15 cellular contexts compared by ENCODE assay signal in the genomic region with DNA sequence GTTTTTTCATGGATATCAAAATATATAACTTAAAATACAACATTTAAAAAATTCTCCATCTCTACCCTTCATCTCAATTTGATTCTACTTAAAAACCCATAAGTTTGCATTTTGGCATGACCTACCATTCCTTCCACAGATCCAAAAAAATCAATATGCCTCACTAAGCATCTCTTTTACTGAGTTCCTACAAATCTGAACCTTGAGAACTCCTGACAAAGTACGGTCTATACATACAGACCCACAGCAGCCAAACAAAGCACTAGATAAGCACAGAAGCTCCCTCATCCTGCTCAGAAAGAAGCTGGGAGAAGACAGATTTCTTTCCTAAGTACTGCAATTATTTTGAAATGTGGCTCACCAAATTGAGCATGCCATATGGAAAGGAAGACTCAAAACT.
DNase-seq lines count a peak whose midpoint lies in the region; ATAC-seq and TF ChIP-seq lines count a peak whose summit lies in the region.
"Had no signal": no experiment of that assay in that cellular context is flagged by ENCODE, and none has a peak within 500 bp of the region (broad histone marks: within the 10 kb centered on the region; RNA-seq: fewer than 3 reads in every experiment).

No MANE protein-coding gene starts in this region.

- no peak for TF ChIP-seq RAD21 in liver (IDR thresholded peaks at IDR 0.05)

- H3K9me3 ChIP-seq in HUES48 (ENCODE audit: control insufficient read depth, insufficient read depth, low read length) (no peaks in the 10 kb centered on the region), liver (ENCODE audit: control insufficient read depth in 4 of 4, low read length in 3 of 4) (no peaks in the 10 kb centered on the region)
- H3K9me3 ChIP-seq: BLaER1, HAP-1 had no signal

- ATAC-seq in GM19463 (IDR thresholded peaks at IDR 0.05; ENCODE audit: unreplicated experiment) (no peak), HG03045 (IDR thresholded peaks at IDR 0.05; ENCODE audit: unreplicated experiment) (no peak)

- H3K36me3 ChIP-seq in HUES48 (ENCODE audit: control insufficient read depth, insufficient read depth, low read length) (no peaks in the 10 kb centered on the region), liver (ENCODE audit: control insufficient read depth in 4 of 4, insufficient read depth in 3 of 4, low read depth in 1 of 4, low read length in 3 of 4) (no peaks in the 10 kb centered on the region)
- H3K36me3 ChIP-seq: BLaER1, HAP-1 had no signal

- TF ChIP-seq CTCF in liver (IDR thresholded peaks at IDR 0.05; ENCODE audit: low read depth, low read length, missing input control) = no peak

- H3K27ac ChIP-seq in HUES48 (ENCODE audit: low read depth, low read length) (peak overlapping the region; percentile 10), liver (ENCODE audit: low read depth in 1 of 2, low read length in 2 of 2) (peak overlapping the region; percentile 14 to 28)
- H3K27ac ChIP-seq: BLaER1, GM23248 had no signal

- H3K4me3 ChIP-seq in HUES48 (ENCODE audit: low read depth, low read length) (no peak overlapping the region), liver (ENCODE audit: low read depth in 1 of 3, low read length in 3 of 3) (no peak overlapping the region)
- H3K4me3 ChIP-seq: BLaER1, GM23248, HAP-1 had no signal

- peak; percentile 16 for DNase-seq in NCI-H2227 (lab: John Stamatoyannopoulos, UW; ENCODE audit: unreplicated experiment)
- DNase-seq in NCI-H2227 treated with DMSO at 0.1 percent for 48 hours (lab: John Stamatoyannopoulos, UW) = no peak
- DNase-seq in NCI-H2081 (lab: John Stamatoyannopoulos, UW) = no peak
- DNase-seq: 8988T; CD4-positive, alpha-beta memory T cell; DMS79 treated with DMSO at 0.1 percent for 48 hours; GF-D8; GM23248; IMR-90 had no signal

- H3K4me1 ChIP-seq in HUES48 (ENCODE audit: control insufficient read depth, insufficient read depth, low read length) = no peaks in the 10 kb centered on the region
- H3K4me1 ChIP-seq in liver (ENCODE audit: control insufficient read depth in 4 of 4, insufficient read depth in 4 of 4, low read length in 3 of 4) = peaks cover 1 to 25% (median 10%) of the 10 kb centered on the region in 4 donors
- H3K4me1 ChIP-seq: BLaER1, HAP-1 had no signal

- H3K27me3 ChIP-seq in HUES48 (ENCODE audit: control insufficient read depth, insufficient read depth, low read length) (no peaks in the 10 kb centered on the region), liver (ENCODE audit: control insufficient read depth in 4 of 4, insufficient read depth in 4 of 4, low read length in 3 of 4) (no peaks in the 10 kb centered on the region)
- H3K27me3 ChIP-seq: BLaER1 had no signal

- WGBS in liver = 82% methylated on average over 1 of the region's 1 CpG

- H3K9ac ChIP-seq in HUES48 (ENCODE audit: low read depth, low read length) (no peak overlapping the region), liver (ENCODE audit: low read depth in 1 of 2, low read length in 2 of 2) (no peak overlapping the region)
- H3K9ac ChIP-seq: BLaER1, GM23248 had no signal

TF ChIP-seq in liver, 16 proteins besides CTCF, POLR2A, EP300 and RAD21:
- TF ChIP-seq EGR1 (IDR thresholded peaks at IDR 0.05; ENCODE audit: low read depth in 2 of 2) = no peak
- TF ChIP-seq YY1 (IDR thresholded peaks at IDR 0.05) = peak; percentile 18
